Comparison of ENCODE assay signal across 8 cellular contexts in the genomic region with DNA sequence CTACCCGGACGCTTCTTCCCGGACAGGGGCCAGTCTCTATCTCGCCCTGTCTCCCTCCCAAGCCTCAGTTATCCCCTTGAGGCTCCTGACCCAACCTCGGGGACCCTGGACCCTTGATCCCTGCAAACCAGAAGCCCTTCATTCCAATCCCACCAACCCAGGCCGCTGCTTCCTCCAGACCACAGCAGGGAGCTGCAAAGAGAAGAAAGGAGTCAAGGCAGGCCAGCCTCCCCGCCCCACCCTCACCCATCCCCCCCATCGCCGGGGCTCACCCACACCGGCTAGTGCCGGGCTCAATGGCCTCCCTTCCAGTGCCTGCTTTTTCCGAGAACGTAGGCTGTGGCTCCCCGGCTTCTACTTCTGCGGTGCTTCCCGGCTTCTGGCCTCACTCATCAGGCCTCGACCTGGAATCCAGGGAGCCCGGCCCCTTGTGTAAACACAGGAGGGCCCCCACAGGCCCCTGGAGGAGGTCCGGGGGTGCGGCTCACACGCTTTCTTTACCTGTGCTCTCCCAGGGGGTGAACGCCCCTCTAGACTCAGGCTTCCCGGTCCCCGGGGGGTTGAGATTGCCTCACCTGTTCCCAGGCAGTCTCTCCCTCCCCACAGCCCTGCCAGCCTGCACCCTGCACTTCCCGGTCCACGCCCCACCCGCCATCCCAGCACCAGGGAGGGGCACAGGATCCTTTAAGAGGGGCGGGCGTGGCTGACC.
A peak's percentile ranks its signal among the peaks of the same experiment; 100 is the strongest.
DNase-seq lines count a peak whose midpoint lies in the region; ATAC-seq and TF ChIP-seq lines count a peak whose summit lies in the region.

A gene (minus strand): TSS at position 641 of the 709 bp plus-strand sequence. CDS start 1,704 bp downstream, outside the sequence.

- no peaks in the 10 kb centered on the region for H3K9me3 ChIP-seq in OCI-LY1 (ENCODE audit: low read length)

- peaks cover 39% of the 10 kb centered on the region for H3K36me3 Mint-ChIP-seq in T-helper 2 cell treated with Interferon-gamma antibody and Interleukin-4, amounts not matched to agents 5 μg/mL and 100 μg/mL, for 36 hours (ENCODE audit: low read depth)
- peaks cover 54% of the 10 kb centered on the region for H3K36me3 Mint-ChIP-seq in stimulated activated memory B cell treated with anti-CD40 and anti-IgM and Interleukin-4, amounts not matched to agents 10 μg/mL and 1 μg/mL and 100 μg/mL, for 72 hours

- no peak for DNase-seq in T-helper 2 cell treated with Interferon-gamma antibody and Interleukin-4, amounts not matched to agents 5 μg/mL and 100 μg/mL, for 36 hours (ENCODE audit: low spot score)
- no peak for DNase-seq in T-helper 2 cell
- DNase-seq in epithelial cell of prostate (ENCODE audit: low read depth, low spot score), result no peak
- DNase-seq in caudate nucleus (lab: John Stamatoyannopoulos, UW), result no peak
- no peak for DNase-seq in NCI-H2227 (lab: John Stamatoyannopoulos, UW; ENCODE audit: unreplicated experiment)
- DNase-seq in SHP77 treated with DMSO at 0.1 percent for 48 hours (lab: John Stamatoyannopoulos, UW), result no peak

- no peaks in the 10 kb centered on the region for H3K9me2 ChIP-seq in OCI-LY1 (ENCODE audit: low read depth, low read length)

- peak within 1 kb of the TSS; percentile 12 for H3K4me3 Mint-ChIP-seq in T-helper 2 cell treated with Interferon-gamma antibody and Interleukin-4, amounts not matched to agents 5 μg/mL and 100 μg/mL, for 36 hours
- H3K4me3 Mint-ChIP-seq in stimulated activated memory B cell treated with anti-CD40 and anti-IgM and Interleukin-4, amounts not matched to agents 10 μg/mL and 1 μg/mL and 100 μg/mL, for 72 hours, result no peak within 1 kb of the TSS

- no peak within 1 kb of the TSS; the same call in 1 of the 2 replicates for H3K9ac ChIP-seq in OCI-LY1 (ENCODE audit: low read length)

- ATAC-seq in stimulated activated memory B cell treated with anti-CD40 and anti-IgM and Interleukin-4, amounts not matched to agents 10 μg/mL and 1 μg/mL and 100 μg/mL, for 72 hours, result no peak

- peak within 1 kb of the TSS; percentile 22 for H3K27ac ChIP-seq in OCI-LY1 (ENCODE audit: low read depth, low read length, poor library complexity, severe bottlenecking)
- peak within 1 kb of the TSS; percentile 85 for H3K27ac ChIP-seq in epithelial cell of prostate
- no peak within 1 kb of the TSS for H3K27ac ChIP-seq in caudate nucleus (ENCODE audit: low read depth, low read length)

- H3K27me3 Mint-ChIP-seq in T-helper 2 cell treated with Interferon-gamma antibody and Interleukin-4, amounts not matched to agents 5 μg/mL and 100 μg/mL, for 36 hours (ENCODE audit: low read depth), result no peaks in the 10 kb centered on the region
- no peaks in the 10 kb centered on the region for H3K27me3 Mint-ChIP-seq in stimulated activated memory B cell treated with anti-CD40 and anti-IgM and Interleukin-4, amounts not matched to agents 10 μg/mL and 1 μg/mL and 100 μg/mL, for 72 hours

- no peaks in the 10 kb centered on the region for H3K27me3 ChIP-seq in OCI-LY1 (ENCODE audit: insufficient read depth, low read length)

- no peaks in the 10 kb centered on the region for H3K9me3 Mint-ChIP-seq in T-helper 2 cell treated with Interferon-gamma antibody and Interleukin-4, amounts not matched to agents 5 μg/mL and 100 μg/mL, for 36 hours
- no peaks in the 10 kb centered on the region for H3K9me3 Mint-ChIP-seq in stimulated activated memory B cell treated with anti-CD40 and anti-IgM and Interleukin-4, amounts not matched to agents 10 μg/mL and 1 μg/mL and 100 μg/mL, for 72 hours

- peaks cover 20% of the 10 kb centered on the region for H3K79me2 ChIP-seq in OCI-LY1 (ENCODE audit: insufficient read depth, low read length)

- no peak within 1 kb of the TSS for H2AFZ ChIP-seq in OCI-LY1 (ENCODE audit: low read length)

- TF ChIP-seq CTCF in OCI-LY1 (IDR thresholded peaks at IDR 0.05; ENCODE audit: low read length), result no peak

- H3F3A ChIP-seq in OCI-LY1 (ENCODE audit: insufficient read depth, low read length), result no peaks in the 10 kb centered on the region

- H3K4me1 ChIP-seq in OCI-LY1 (ENCODE audit: insufficient read depth, low read length, severe bottlenecking), result peaks cover 37% of the 10 kb centered on the region

- H3K4me3 ChIP-seq in OCI-LY1 (ENCODE audit: low read depth, low read length, poor library complexity, severe bottlenecking), result no peak within 1 kb of the TSS

- peaks cover 50% of the 10 kb centered on the region for H3K36me3 ChIP-seq in OCI-LY1 (ENCODE audit: insufficient read depth, low read length)

- H3K4me2 ChIP-seq in OCI-LY1 (ENCODE audit: low read length), result no peak within 1 kb of the TSS; the same call in 1 of the 2 replicates

- no peaks in the 10 kb centered on the region for H4K20me1 ChIP-seq in OCI-LY1 (ENCODE audit: insufficient read depth, low read length)

- H3K4me1 Mint-ChIP-seq in T-helper 2 cell treated with Interferon-gamma antibody and Interleukin-4, amounts not matched to agents 5 μg/mL and 100 μg/mL, for 36 hours (ENCODE audit: low read depth), result peaks cover 15% of the 10 kb centered on the region
- H3K4me1 Mint-ChIP-seq in stimulated activated memory B cell treated with anti-CD40 and anti-IgM and Interleukin-4, amounts not matched to agents 10 μg/mL and 1 μg/mL and 100 μg/mL, for 72 hours, result peaks cover 53% of the 10 kb centered on the region

- H3K27ac Mint-ChIP-seq in T-helper 2 cell treated with Interferon-gamma antibody and Interleukin-4, amounts not matched to agents 5 μg/mL and 100 μg/mL, for 36 hours, result peak within 1 kb of the TSS; percentile 49
- H3K27ac Mint-ChIP-seq in stimulated activated memory B cell treated with anti-CD40 and anti-IgM and Interleukin-4, amounts not matched to agents 10 μg/mL and 1 μg/mL and 100 μg/mL, for 72 hours, result peak within 1 kb of the TSS; percentile 20
